In genomic region chr11:68271023-68271780, GRCh38 we compare ENCODE assay signal across 1 cellular context.
TF ChIP-seq lines count a peak whose summit lies in the region.

No MANE protein-coding gene starts in this region.

TF ChIP-seq in HepG2, 621 proteins besides CTCF, POLR2A, EP300 and RAD21 (continued from another document):
- TF ChIP-seq ZNF205 (CRISPR knock-in tag; IDR thresholded peaks at IDR 0.05) (no peak), SKI (IDR thresholded peaks at IDR 0.05; ENCODE audit: partially characterized antibody) (no peak), ZIK1 (CRISPR knock-in tag; IDR thresholded peaks at IDR 0.05; ENCODE audit: borderline replicate concordance, low read depth) (no peak), GABPB1 (CRISPR knock-in tag; IDR thresholded peaks at IDR 0.05) (no peak), CSRNP2 (CRISPR knock-in tag; conservative IDR thresholded peaks at IDR 0.05; ENCODE audit: low read depth) (no peak), RXRA (CRISPR knock-in tag; IDR thresholded peaks at IDR 0.05) (no peak), CERS6 (CRISPR knock-in tag; IDR thresholded peaks at IDR 0.05) (no peak), KLF16 (CRISPR knock-in tag; IDR thresholded peaks at IDR 0.05) (no peak), JARID2 (CRISPR knock-in tag; IDR thresholded peaks at IDR 0.05; ENCODE audit: insufficient replicate concordance) (no peak), ATAD3A (CRISPR knock-in tag; IDR thresholded peaks at IDR 0.05) (no peak), MED8 (CRISPR knock-in tag; IDR thresholded peaks at IDR 0.05; ENCODE audit: insufficient replicate concordance) (no peak), PAX8 (CRISPR knock-in tag; IDR thresholded peaks at IDR 0.05; ENCODE audit: borderline replicate concordance) (no peak), ZNF563 (CRISPR knock-in tag; IDR thresholded peaks at IDR 0.05) (no peak), ZNF335 (CRISPR knock-in tag; IDR thresholded peaks at IDR 0.05) (no peak), TFAP4 (IDR thresholded peaks at IDR 0.05; ENCODE audit: borderline replicate concordance, low read depth) (no peak), ZNF484 (CRISPR knock-in tag; IDR thresholded peaks at IDR 0.05; ENCODE audit: borderline replicate concordance, low read depth) (no peak), ATM (IDR thresholded peaks at IDR 0.05; ENCODE audit: borderline replicate concordance) (no peak), MLX (CRISPR knock-in tag; IDR thresholded peaks at IDR 0.05) (no peak), ARNTL (CRISPR knock-in tag; IDR thresholded peaks at IDR 0.05) (no peak), NCOA1 (CRISPR knock-in tag; IDR thresholded peaks at IDR 0.05) (no peak), RBAK (CRISPR knock-in tag; IDR thresholded peaks at IDR 0.05) (no peak), ZNF879 (CRISPR knock-in tag; IDR thresholded peaks at IDR 0.05) (no peak), ZSCAN30 (CRISPR knock-in tag; IDR thresholded peaks at IDR 0.05) (no peak), ZNF460 (CRISPR knock-in tag; IDR thresholded peaks at IDR 0.05; ENCODE audit: borderline replicate concordance) (no peak), ZNF383 (CRISPR knock-in tag; IDR thresholded peaks at IDR 0.05; ENCODE audit: borderline replicate concordance) (no peak), ADNP (CRISPR knock-in tag; IDR thresholded peaks at IDR 0.05) (no peak), ZNF251 (CRISPR knock-in tag; IDR thresholded peaks at IDR 0.05) (no peak), ZNF891 (CRISPR knock-in tag; IDR thresholded peaks at IDR 0.05) (no peak), ZNF496 (CRISPR knock-in tag; IDR thresholded peaks at IDR 0.05; ENCODE audit: insufficient replicate concordance) (no peak), TAF15 (IDR thresholded peaks at IDR 0.05; ENCODE audit: low read depth, low read length, poor library complexity, severe bottlenecking) (no peak), GPN1 (CRISPR knock-in tag; IDR thresholded peaks at IDR 0.05; ENCODE audit: borderline replicate concordance) (no peak), ZZZ3 (CRISPR knock-in tag; IDR thresholded peaks at IDR 0.05; ENCODE audit: borderline replicate concordance) (no peak), ZNF441 (CRISPR knock-in tag; IDR thresholded peaks at IDR 0.05; ENCODE audit: borderline replicate concordance) (no peak), BCL6 (CRISPR knock-in tag; IDR thresholded peaks at IDR 0.05) (0 out of 2 replicates have a peak, but pooled peaks have one; percentile 8), POLR2AphosphoS5 (IDR thresholded peaks at IDR 0.05; ENCODE audit: low read depth, low read length) (no peak), STAT6 (CRISPR knock-in tag; IDR thresholded peaks at IDR 0.05; ENCODE audit: borderline replicate concordance) (no peak), PAWR (CRISPR knock-in tag; IDR thresholded peaks at IDR 0.05; ENCODE audit: borderline replicate concordance) (no peak), ZNF644 (CRISPR knock-in tag; IDR thresholded peaks at IDR 0.05; ENCODE audit: low read depth) (no peak), NFRKB (IDR thresholded peaks at IDR 0.05) (no peak), SALL2 (CRISPR knock-in tag; IDR thresholded peaks at IDR 0.05) (no peak), MIXL1 (CRISPR knock-in tag; IDR thresholded peaks at IDR 0.05) (peak; percentile 7; the same call in 1 of the 2 replicates), NFATC3 (CRISPR knock-in tag; IDR thresholded peaks at IDR 0.05) (no peak), ZC3H4 (CRISPR knock-in tag; IDR thresholded peaks at IDR 0.05; ENCODE audit: borderline replicate concordance) (no peak), ZSCAN25 (CRISPR knock-in tag; IDR thresholded peaks at IDR 0.05) (no peak), ZHX2 (IDR thresholded peaks at IDR 0.05; ENCODE audit: low read depth) (no peak), ZHX2 (CRISPR knock-in tag; IDR thresholded peaks at IDR 0.05; ENCODE audit: borderline replicate concordance) (no peak)
- TF ChIP-seq, protein P1, sequence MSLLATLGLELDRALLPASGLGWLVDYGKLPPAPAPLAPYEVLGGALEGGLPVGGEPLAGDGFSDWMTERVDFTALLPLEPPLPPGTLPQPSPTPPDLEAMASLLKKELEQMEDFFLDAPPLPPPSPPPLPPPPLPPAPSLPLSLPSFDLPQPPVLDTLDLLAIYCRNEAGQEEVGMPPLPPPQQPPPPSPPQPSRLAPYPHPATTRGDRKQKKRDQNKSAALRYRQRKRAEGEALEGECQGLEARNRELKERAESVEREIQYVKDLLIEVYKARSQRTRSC (CRISPR knock-in tag; IDR thresholded peaks at IDR 0.05; ENCODE audit: low read depth) = no peak
- TF ChIP-seq, protein P2, sequence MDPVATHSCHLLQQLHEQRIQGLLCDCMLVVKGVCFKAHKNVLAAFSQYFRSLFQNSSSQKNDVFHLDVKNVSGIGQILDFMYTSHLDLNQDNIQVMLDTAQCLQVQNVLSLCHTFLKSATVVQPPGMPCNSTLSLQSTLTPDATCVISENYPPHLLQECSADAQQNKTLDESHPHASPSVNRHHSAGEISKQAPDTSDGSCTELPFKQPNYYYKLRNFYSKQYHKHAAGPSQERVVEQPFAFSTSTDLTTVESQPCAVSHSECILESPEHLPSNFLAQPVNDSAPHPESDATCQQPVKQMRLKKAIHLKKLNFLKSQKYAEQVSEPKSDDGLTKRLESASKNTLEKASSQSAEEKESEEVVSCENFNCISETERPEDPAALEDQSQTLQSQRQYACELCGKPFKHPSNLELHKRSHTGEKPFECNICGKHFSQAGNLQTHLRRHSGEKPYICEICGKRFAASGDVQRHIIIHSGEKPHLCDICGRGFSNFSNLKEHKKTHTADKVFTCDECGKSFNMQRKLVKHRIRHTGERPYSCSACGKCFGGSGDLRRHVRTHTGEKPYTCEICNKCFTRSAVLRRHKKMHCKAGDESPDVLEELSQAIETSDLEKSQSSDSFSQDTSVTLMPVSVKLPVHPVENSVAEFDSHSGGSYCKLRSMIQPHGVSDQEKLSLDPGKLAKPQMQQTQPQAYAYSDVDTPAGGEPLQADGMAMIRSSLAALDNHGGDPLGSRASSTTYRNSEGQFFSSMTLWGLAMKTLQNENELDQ (CRISPR knock-in tag; IDR thresholded peaks at IDR 0.05; ENCODE audit: borderline replicate concordance) = no peak
- TF ChIP-seq, protein P3, sequence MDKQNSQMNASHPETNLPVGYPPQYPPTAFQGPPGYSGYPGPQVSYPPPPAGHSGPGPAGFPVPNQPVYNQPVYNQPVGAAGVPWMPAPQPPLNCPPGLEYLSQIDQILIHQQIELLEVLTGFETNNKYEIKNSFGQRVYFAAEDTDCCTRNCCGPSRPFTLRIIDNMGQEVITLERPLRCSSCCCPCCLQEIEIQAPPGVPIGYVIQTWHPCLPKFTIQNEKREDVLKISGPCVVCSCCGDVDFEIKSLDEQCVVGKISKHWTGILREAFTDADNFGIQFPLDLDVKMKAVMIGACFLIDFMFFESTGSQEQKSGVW (CRISPR knock-in tag; IDR thresholded peaks at IDR 0.05; ENCODE audit: borderline replicate concordance) = no peak
- TF ChIP-seq, protein P4, sequence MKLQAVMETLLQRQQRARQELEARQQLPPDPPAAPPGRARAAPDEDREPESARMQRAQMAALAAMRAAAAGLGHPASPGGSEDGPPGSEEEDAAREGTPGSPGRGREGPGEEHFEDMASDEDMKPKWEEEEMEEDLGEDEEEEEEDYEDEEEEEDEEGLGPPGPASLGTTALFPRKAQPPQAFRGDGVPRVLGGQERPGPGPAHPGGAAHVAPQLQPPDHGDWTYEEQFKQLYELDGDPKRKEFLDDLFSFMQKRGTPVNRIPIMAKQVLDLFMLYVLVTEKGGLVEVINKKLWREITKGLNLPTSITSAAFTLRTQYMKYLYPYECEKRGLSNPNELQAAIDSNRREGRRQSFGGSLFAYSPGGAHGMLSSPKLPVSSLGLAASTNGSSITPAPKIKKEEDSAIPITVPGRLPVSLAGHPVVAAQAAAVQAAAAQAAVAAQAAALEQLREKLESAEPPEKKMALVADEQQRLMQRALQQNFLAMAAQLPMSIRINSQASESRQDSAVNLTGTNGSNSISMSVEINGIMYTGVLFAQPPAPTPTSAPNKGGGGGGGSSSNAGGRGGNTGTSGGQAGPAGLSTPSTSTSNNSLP (IDR thresholded peaks at IDR 0.05; ENCODE audit: low read depth, low read length) = no peak; the same call in 1 of the 2 replicates
TF ChIP-seq in HepG2: peak in this region for 49.
